ENCODE assay signal across 27 cellular contexts in genomic region chr18:3863006-3863405, GRCh38.
"Had no signal": no experiment of that assay in that cellular context is flagged by ENCODE, and none has a peak within 500 bp of the region (broad histone marks: within the 10 kb centered on the region; RNA-seq: fewer than 3 reads in every experiment).

No MANE protein-coding gene starts in this region.

- H3K4me1 ChIP-seq: colonic mucosa, esophagus muscularis mucosa, esophagus squamous epithelium, foreskin keratinocyte, gastrocnemius medialis, gastroesophageal sphincter had no signal

- DNase-seq: colonic mucosa; cortex of kidney; dorsolateral prefrontal cortex; effector CD4-positive, alpha-beta T cell; effector CD8-positive, alpha-beta T cell; effector memory CD4-positive, alpha-beta T cell; effector memory CD8-positive, alpha-beta T cell; endodermal cell; erythroblast; esophagus squamous epithelium; foreskin fibroblast; foreskin keratinocyte; foreskin melanocyte; gastrocnemius medialis; glutamatergic neuron; head of caudate nucleus; heart left ventricle; heart right ventricle had no signal

- H3K4me3 ChIP-seq: colonic mucosa, coronary artery, dorsolateral prefrontal cortex, esophagus muscularis mucosa, esophagus squamous epithelium, gastrocnemius medialis, gastroesophageal sphincter, heart left ventricle, heart right ventricle had no signal

- H3K36me3 ChIP-seq: colonic mucosa, esophagus muscularis mucosa, esophagus squamous epithelium, gastrocnemius medialis, gastroesophageal sphincter, heart left ventricle, heart right ventricle had no signal

- H3K9me3 ChIP-seq: colonic mucosa, esophagus muscularis mucosa, esophagus squamous epithelium, gastrocnemius medialis, gastroesophageal sphincter, heart left ventricle, heart right ventricle had no signal

- H3K27me3 ChIP-seq: colonic mucosa, dorsolateral prefrontal cortex, esophagus muscularis mucosa, esophagus squamous epithelium, foreskin keratinocyte, gastrocnemius medialis, gastroesophageal sphincter, heart left ventricle, heart right ventricle had no signal

- H3K27ac ChIP-seq: colonic mucosa, coronary artery, dorsolateral prefrontal cortex, epithelial cell of prostate, esophagus muscularis mucosa, esophagus squamous epithelium, foreskin keratinocyte, gastrocnemius medialis, gastroesophageal sphincter, heart left ventricle, heart right ventricle had no signal

- ATAC-seq: effector memory CD8-positive, alpha-beta T cell; esophagus mucosa; foreskin keratinocyte; gastrocnemius medialis; gastroesophageal sphincter; heart left ventricle; heart right ventricle had no signal

- FAIRE-seq: colon, endometrium, endothelial cell of umbilical vein, frontal cortex had no signal
